12 cellular contexts compared by ENCODE assay signal in the genomic region with DNA sequence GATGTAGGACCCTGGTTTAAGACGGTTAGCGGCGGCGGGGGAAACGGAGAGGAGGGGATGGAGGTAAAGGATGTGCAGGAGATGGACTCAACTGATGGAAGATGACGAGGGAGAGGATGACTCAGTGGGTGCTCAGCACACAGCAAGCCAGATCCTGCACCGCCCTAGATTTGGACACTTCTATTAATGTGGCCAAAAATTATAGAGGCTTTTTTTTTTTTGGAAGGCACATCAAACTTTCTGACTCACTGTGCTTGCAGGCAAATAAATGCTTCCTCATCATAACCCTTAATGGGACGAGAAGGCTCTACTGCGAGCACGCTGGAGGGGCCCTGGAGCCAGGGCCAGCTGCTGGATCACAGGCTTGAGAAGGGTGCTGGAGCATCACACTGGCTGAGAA. TPM values are rescaled to one million over a fixed set of nuclear protein-coding genes. Genes with fewer than 3 reads are reported as not detected.
A peak's percentile ranks its signal among the peaks of the same experiment; 100 is the strongest.
DNase-seq lines count a peak whose midpoint lies in the region; ATAC-seq and TF ChIP-seq lines count a peak whose summit lies in the region.
"Had no signal": no experiment of that assay in that cellular context is flagged by ENCODE, and none has a peak within 500 bp of the region (broad histone marks: within the 10 kb centered on the region; RNA-seq: fewer than 3 reads in every experiment).

No MANE protein-coding gene starts in this region.

- no peak overlapping the region for H3K27ac Mint-ChIP-seq in Calu3 (ENCODE audit: unreplicated experiment)

- H3K36me3 ChIP-seq in mammary epithelial cell (ENCODE audit: insufficient read depth, low read length) (no peaks in the 10 kb centered on the region), lung (ENCODE audit: control insufficient read depth in 2 of 2, insufficient read depth in 2 of 2, low read length in 2 of 2) (no peaks in the 10 kb centered on the region)

- BruUV-seq in mammary epithelial cell (replicated peaks; lab: Mats Ljungman, UMichigan) (no TSS peak), Calu3 (replicated peaks; lab: Mats Ljungman, UMichigan) (no TSS peak)

- H3K4me3 ChIP-seq in AG04450 (ENCODE audit: low read depth, low read length) (no peak overlapping the region), mammary epithelial cell (replicated peaks in 1 of 3; ENCODE audit: insufficient read depth in 1 of 3, low read depth in 2 of 3, low read length in 3 of 3) (no peak overlapping the region), lung (no peak overlapping the region)

- POLR2A ChIA-PET in AG04450 (lab: Yijun Ruan, JAX) = no interaction called here

- H3K27ac ChIP-seq in AG04450 (ENCODE audit: low read depth, low read length) = no peak overlapping the region
- H3K27ac ChIP-seq in mammary epithelial cell (ENCODE audit: insufficient read depth, low read depth, low read length) = peak overlapping the region; percentile 85
- H3K27ac ChIP-seq in lung (ENCODE audit: low read depth in 1 of 2, low read length in 1 of 2) = no peak overlapping the region
- H3K27ac ChIP-seq: C4-2B had no signal

- peak; percentile 73 for ATAC-seq in lung (ENCODE audit: insufficient read depth, low FRiP score)

- H3K36me3 Mint-ChIP-seq in Calu3 (ENCODE audit: insufficient read depth, unreplicated experiment) = peaks cover 6% of the 10 kb centered on the region

- no peaks in the 10 kb centered on the region for H4K20me1 ChIP-seq in mammary epithelial cell (ENCODE audit: insufficient read depth, low read length)

- no peak for TF ChIP-seq CTCF in AG04450 (IDR thresholded peaks at IDR 0.05; ENCODE audit: low read depth, low read length)
- TF ChIP-seq CTCF in mammary epithelial cell (conservative IDR thresholded peaks at IDR 0.05 in 1 of 2, IDR thresholded peaks at IDR 0.05 in 1 of 2; ENCODE audit: extremely low read depth in 1 of 2, insufficient read depth in 1 of 2, low read depth in 1 of 2, low read length in 2 of 2) = no peak
- no peak for TF ChIP-seq CTCF in lung (IDR thresholded peaks at IDR 0.05; ENCODE audit: control extremely low read depth, extremely low read depth)
- TF ChIP-seq CTCF in Calu3 (IDR thresholded peaks at IDR 0.05; ENCODE audit: unreplicated experiment) = no peak

- H3K4me1 ChIP-seq in mammary epithelial cell (ENCODE audit: insufficient read depth, low read length) (peaks cover 13% of the 10 kb centered on the region), lung (ENCODE audit: control insufficient read depth in 2 of 2, insufficient read depth in 2 of 2, low read length in 2 of 2) (no peaks in the 10 kb centered on the region)

- peak; percentile 30 for DNase-seq in AG04450 (ENCODE audit: low read depth, low spot score)
- peak; percentile 87 for DNase-seq in LHCN-M2 (ENCODE audit: low read depth)
- peak; percentile 94 for DNase-seq in mammary epithelial cell
- no peak for DNase-seq in lung (ENCODE audit: low spot score)
- no peak for DNase-seq in stimulated activated CD4-positive, alpha-beta T cell treated with anti-CD3 and anti-CD28 coated beads, Interleukin-4, amount 100 ng/mL, for 4 hours
- no peak for DNase-seq in C1 segment of cervical spinal cord (lab: John Stamatoyannopoulos, UW)
- DNase-seq in Calu3 = no peak
- no peak for DNase-seq in NCI-H524 treated with DMSO at 0.1 percent for 48 hours (lab: John Stamatoyannopoulos, UW)
- DNase-seq: activated T-cell treated with anti-CD3 and anti-CD28 coated beads, Interleukin-2, amount 50 U/mL, for 1 hour; H9 had no signal

- no peak overlapping the region for H3K4me3 Mint-ChIP-seq in Calu3 (ENCODE audit: low read depth, unreplicated experiment)
- H3K4me3 Mint-ChIP-seq: central memory CD8-positive, alpha-beta T cell; H9 had no signal

- CTCF ChIA-PET in AG04450 (lab: Charles Lee) (no interaction called here), mammary epithelial cell (lab: Charles Lee; ENCODE audit: low non-redundant PET) (no interaction called here), Calu3 (lab: Charles Lee) (no interaction called here)

- H2AFZ ChIP-seq in mammary epithelial cell (ENCODE audit: low read depth, low read length) = peak overlapping the region; percentile 78

- no peak overlapping the region for H3K9ac ChIP-seq in mammary epithelial cell (ENCODE audit: insufficient read depth, low read length)

- dilution Hi-C loops in mammary epithelial cell (cut with HindIII; ENCODE audit: low sequenced_read_pairs) = no loop called here

- peaks cover 2% of the 10 kb centered on the region for H3K27me3 ChIP-seq in AG04450 (ENCODE audit: control insufficient read depth, insufficient read depth, low read length)
- no peaks in the 10 kb centered on the region for H3K27me3 ChIP-seq in mammary epithelial cell (ENCODE audit: insufficient read depth, low read length)
- H3K27me3 ChIP-seq in lung (ENCODE audit: control insufficient read depth, insufficient read depth) = no peaks in the 10 kb centered on the region

- in situ Hi-C loops in mammary epithelial cell (cut with MboI; ENCODE audit: low sequenced_read_pairs in 2 of 2) = no loop called here

- peaks cover 27% of the 10 kb centered on the region for H3K27me3 Mint-ChIP-seq in Calu3 (ENCODE audit: unreplicated experiment)

- H3K9me3 ChIP-seq in AG04450 (ENCODE audit: control insufficient read depth, insufficient read depth, low read length) (no peaks in the 10 kb centered on the region), mammary epithelial cell (replicated peaks; ENCODE audit: insufficient read depth, low read length) (no peaks in the 10 kb centered on the region), lung (ENCODE audit: control insufficient read depth in 2 of 2, insufficient read depth in 1 of 2, low read length in 1 of 2) (no peaks in the 10 kb centered on the region)

- H3K4me1 Mint-ChIP-seq in Calu3 (ENCODE audit: low read depth, unreplicated experiment) = peaks cover 5% of the 10 kb centered on the region
- H3K4me1 Mint-ChIP-seq: central memory CD8-positive, alpha-beta T cell had no signal

- WGBS in mammary epithelial cell (ENCODE audit: low coverage, missing lambda C conversion rate) = 26% methylated on average over 7 of the region's 10 CpGs
- 84 to 92% methylated on average over 10 of the region's 10 CpGs for WGBS in lung, 2 donors

- H3K4me2 ChIP-seq in mammary epithelial cell (ENCODE audit: insufficient read depth, low read depth, low read length) = peak overlapping the region; percentile 77

- intact Hi-C loops in mammary epithelial cell (cut with micrococcal nuclease) (loop anchor here (2.0 kb wide), 1 partner anchor 38 kb away; no protein-coding TSS in a partner anchor), Calu3 (cut with micrococcal nuclease; ENCODE audit: unreplicated experiment) (no loop called here)

- H3K79me2 ChIP-seq in mammary epithelial cell (ENCODE audit: insufficient read depth, low read length) = no peaks in the 10 kb centered on the region

- H3K9me3 Mint-ChIP-seq in Calu3 (ENCODE audit: low read depth, unreplicated experiment) = no peaks in the 10 kb centered on the region
- H3K9me3 Mint-ChIP-seq: central memory CD8-positive, alpha-beta T cell; H9 had no signal

RNA-seq across cellular contexts. Expression of a gene that starts 36.0 kb away (rescaled TPM):
- polyA plus RNA-seq in AG04450 (2011; rRNA removed) = 0.02 and 0.04 TPM in 2 replicates
- not detected in 2 replicates for polyA minus RNA-seq in AG04450 (2011; rRNA and poly(A)+ RNA removed)
- 0.64 and 0.69 TPM in 2 replicates for total RNA-seq in LHCN-M2 (2014; rRNA removed)
- polyA plus RNA-seq in LHCN-M2 (2012) = 0.27 TPM
- 1 to 10 TPM in 1 of 2 donors, under 1 TPM in 1; under 0.01 to 5.7 TPM for total RNA-seq in mammary epithelial cell
- polyA plus RNA-seq in mammary epithelial cell = 2.5 TPM
- 1.6 TPM for polyA minus RNA-seq in mammary epithelial cell
- total RNA-seq in lung = 1 to 10 TPM in 1 of 2 donors, under 1 TPM in 1; 0.65 to 7.3 TPM
- polyA plus RNA-seq in lung = 1 to 10 TPM; 1.2 to 3.5 TPM
- total RNA-seq in Calu3 (2022) = not detected in 2 replicates

RNA-seq across cellular contexts. Expression of a gene that starts 40.8 kb away (rescaled TPM):
- polyA plus RNA-seq in AG04450 (2011; rRNA removed) (25.3 and 29.9 TPM in 2 replicates), mammary epithelial cell (27.4 TPM), lung (10 to 100 TPM; 21.1 to 21.6 TPM)
- polyA minus RNA-seq in AG04450 (2011; rRNA and poly(A)+ RNA removed) = 27.5 and 45.4 TPM in 2 replicates
- total RNA-seq in LHCN-M2 (2014; rRNA removed) (33.5 and 33.9 TPM in 2 replicates), mammary epithelial cell (10 to 100 TPM; 29.0 to 36.2 TPM), lung (10 to 100 TPM; 32.7 to 37.8 TPM), Calu3 (2022) (24.7 and 29.7 TPM in 2 replicates)
- 23.4 TPM for polyA plus RNA-seq in LHCN-M2 (2012)
- 64.4 TPM for polyA minus RNA-seq in mammary epithelial cell

RNA-seq across cellular contexts. Expression of a gene that starts 52.7 kb away (rescaled TPM):
- 38.0 and 45.0 TPM in 2 replicates for polyA plus RNA-seq in AG04450 (2011; rRNA removed)
- polyA minus RNA-seq in AG04450 (2011; rRNA and poly(A)+ RNA removed) = 16.8 and 18.1 TPM in 2 replicates
- total RNA-seq in LHCN-M2 (2014; rRNA removed) = 77.3 and 85.7 TPM in 2 replicates
- polyA plus RNA-seq in LHCN-M2 (2012) = 60.6 TPM
- 10 to 100 TPM; 44.1 to 65.7 TPM for total RNA-seq in mammary epithelial cell
- 68.4 TPM for polyA plus RNA-seq in mammary epithelial cell
- polyA minus RNA-seq in mammary epithelial cell = 28.3 TPM
- total RNA-seq in lung = 10 to 100 TPM; 11.1 to 31.7 TPM
- polyA plus RNA-seq in lung = 10 to 100 TPM; 43.2 to 55.4 TPM
- total RNA-seq in Calu3 (2022) = 21.0 and 22.1 TPM in 2 replicates

Comparison
In these comparisons a context has a peak if more than half of its experiments do, and no peak if none do; other contexts are left out.
1. DNase-seq: peak in AG04450 (single experiment), LHCN-M2 (single experiment) and mammary epithelial cell (single experiment); none in lung (single experiment), stimulated activated CD4-positive, alpha-beta T cell treated with anti-CD3 and anti-CD28 coated beads, Interleukin-4, amount 100 ng/mL, for 4 hours (0 of 2), C1 segment of cervical spinal cord (0 of 14), Calu3 (single experiment) and NCI-H524 treated with DMSO at 0.1 percent for 48 hours (single experiment).